In genomic region chr11:68539370-68539769, GRCh38 we compare ENCODE assay signal across 26 cellular contexts.
DNase-seq lines count a peak whose midpoint lies in the region; ATAC-seq and TF ChIP-seq lines count a peak whose summit lies in the region.
"Had no signal": no experiment of that assay in that cellular context is flagged by ENCODE, and none has a peak within 500 bp of the region (broad histone marks: within the 10 kb centered on the region; RNA-seq: fewer than 3 reads in every experiment).

No MANE protein-coding gene starts in this region.

- no peak overlapping the region for H3K4me3 Mint-ChIP-seq in activated naive CD4-positive, alpha-beta T cell treated with anti-CD3 and anti-CD28 coated beads, Interleukin-2, amount 10 ng/mL, durations not matched to agents 7 days and 5 days
- H3K4me3 Mint-ChIP-seq in endodermal cell, result no peak overlapping the region
- H3K4me3 Mint-ChIP-seq in stimulated activated naive CD8-positive, alpha-beta T cell treated with anti-CD3 and anti-CD28 coated beads, Interleukin-15, amount 100 ng/mL, for 72 hours, result no peak overlapping the region

- H3K27ac ChIP-seq in VCaP (peak overlapping the region; percentile 58), endodermal cell (ENCODE audit: low read depth, low read length) (no peak overlapping the region), coronary artery (no peak overlapping the region)
- H3K27ac ChIP-seq: BLaER1 treated with 17β-estradiol and CSF1 and Interleukin-3, amounts not matched to agents 10 nM and 100 nM; body of pancreas; foreskin keratinocyte; stomach; tibial artery had no signal

- H3K9ac ChIP-seq in endodermal cell (ENCODE audit: extremely low read depth, low read length, poor library complexity, severe bottlenecking), result no peak overlapping the region
- H3K9ac ChIP-seq: BLaER1 treated with 17β-estradiol and CSF1 and Interleukin-3, amounts not matched to agents 10 nM and 100 nM had no signal

- H3K27ac Mint-ChIP-seq in activated naive CD4-positive, alpha-beta T cell treated with anti-CD3 and anti-CD28 coated beads, Interleukin-2, amount 50 U/mL, for 72 hours, result peak overlapping the region; percentile 58 to 92
- H3K27ac Mint-ChIP-seq in activated naive CD4-positive, alpha-beta T cell treated with anti-CD3 and anti-CD28 coated beads, Interleukin-2, amount 10 ng/mL, durations not matched to agents 7 days and 5 days, result no peak overlapping the region
- H3K27ac Mint-ChIP-seq in endodermal cell, result peak overlapping the region; percentile 1
- H3K27ac Mint-ChIP-seq in stimulated activated naive CD8-positive, alpha-beta T cell treated with anti-CD3 and anti-CD28 coated beads, Interleukin-15, amount 100 ng/mL, for 72 hours, result peak overlapping the region in 1 of 2 donors; percentile 67

- H3K4me1 Mint-ChIP-seq in activated naive CD4-positive, alpha-beta T cell treated with anti-CD3 and anti-CD28 coated beads, Interleukin-2, amount 10 ng/mL, durations not matched to agents 7 days and 5 days, result peaks cover 36% of the 10 kb centered on the region
- H3K4me1 Mint-ChIP-seq in endodermal cell, result peaks cover 32% of the 10 kb centered on the region
- H3K4me1 Mint-ChIP-seq in stimulated activated naive CD8-positive, alpha-beta T cell treated with anti-CD3 and anti-CD28 coated beads, Interleukin-15, amount 100 ng/mL, for 72 hours, result peaks cover 60% of the 10 kb centered on the region

- no peaks in the 10 kb centered on the region for H3K27me3 Mint-ChIP-seq in activated naive CD4-positive, alpha-beta T cell treated with anti-CD3 and anti-CD28 coated beads, Interleukin-2, amount 10 ng/mL, durations not matched to agents 7 days and 5 days
- no peaks in the 10 kb centered on the region for H3K27me3 Mint-ChIP-seq in endodermal cell (ENCODE audit: insufficient read depth)
- no peaks in the 10 kb centered on the region for H3K27me3 Mint-ChIP-seq in stimulated activated naive CD8-positive, alpha-beta T cell treated with anti-CD3 and anti-CD28 coated beads, Interleukin-15, amount 100 ng/mL, for 72 hours

- H3K4me3 ChIP-seq in endodermal cell (ENCODE audit: low read length), result no peak overlapping the region
- no peak overlapping the region for H3K4me3 ChIP-seq in coronary artery
- H3K4me3 ChIP-seq: BLaER1 treated with 17β-estradiol and CSF1 and Interleukin-3, amounts not matched to agents 10 nM and 100 nM; body of pancreas; HAP-1; smooth muscle cell; stomach; tibial artery had no signal

- no peaks in the 10 kb centered on the region for H3K27me3 ChIP-seq in endodermal cell (ENCODE audit: control insufficient read depth, insufficient read depth, low read length, poor library complexity, severe bottlenecking)
- H3K27me3 ChIP-seq: BLaER1 treated with 17β-estradiol and CSF1 and Interleukin-3, amounts not matched to agents 10 nM and 100 nM; body of pancreas; foreskin keratinocyte; stomach; tibial artery had no signal

- H3K36me3 Mint-ChIP-seq in activated naive CD4-positive, alpha-beta T cell treated with anti-CD3 and anti-CD28 coated beads, Interleukin-2, amount 50 U/mL, for 72 hours, result peaks cover 28 to 67% of the 10 kb centered on the region in 2 donors
- H3K36me3 Mint-ChIP-seq in activated naive CD4-positive, alpha-beta T cell treated with anti-CD3 and anti-CD28 coated beads, Interleukin-2, amount 10 ng/mL, durations not matched to agents 7 days and 5 days, result peaks cover 71% of the 10 kb centered on the region
- peaks cover 61% of the 10 kb centered on the region for H3K36me3 Mint-ChIP-seq in endodermal cell (ENCODE audit: low read depth)

- ATAC-seq in activated naive CD4-positive, alpha-beta T cell treated with anti-CD3 and anti-CD28 coated beads, Interleukin-2, amount 50 U/mL, for 72 hours, result peak in 1 of 2 donors; percentile 55
- peak; percentile 67 for ATAC-seq in stimulated activated naive CD8-positive, alpha-beta T cell treated with anti-CD3 and anti-CD28 coated beads, Interleukin-15, amount 100 ng/mL, for 72 hours
- ATAC-seq: body of pancreas, esophagus mucosa, foreskin keratinocyte, left lobe of liver had no signal

- TF ChIP-seq CTCF in VCaP (conservative IDR thresholded peaks at IDR 0.05) (no peak), endodermal cell (conservative IDR thresholded peaks at IDR 0.05) (no peak), coronary artery (IDR thresholded peaks at IDR 0.05) (no peak)

- CTCF ChIA-PET in activated naive CD4-positive, alpha-beta T cell treated with anti-CD3 and anti-CD28 coated beads, Interleukin-2, amount 10 ng/mL, durations not matched to agents 7 days and 5 days (lab: Charles Lee), result no interaction called here

- no peaks in the 10 kb centered on the region for H3K9me3 Mint-ChIP-seq in activated naive CD4-positive, alpha-beta T cell treated with anti-CD3 and anti-CD28 coated beads, Interleukin-2, amount 50 U/mL, for 72 hours
- no peaks in the 10 kb centered on the region for H3K9me3 Mint-ChIP-seq in activated naive CD4-positive, alpha-beta T cell treated with anti-CD3 and anti-CD28 coated beads, Interleukin-2, amount 10 ng/mL, durations not matched to agents 7 days and 5 days
- H3K9me3 Mint-ChIP-seq in endodermal cell, result peaks cover 22% of the 10 kb centered on the region
- H3K9me3 Mint-ChIP-seq in stimulated activated naive CD8-positive, alpha-beta T cell treated with anti-CD3 and anti-CD28 coated beads, Interleukin-15, amount 100 ng/mL, for 72 hours, result no peaks in the 10 kb centered on the region

- DNase-seq in activated naive CD4-positive, alpha-beta T cell treated with anti-CD3 and anti-CD28 coated beads, Interleukin-2, amount 50 U/mL, for 72 hours (ENCODE audit: low spot score in 2 of 2), result no peak
- DNase-seq in activated naive CD4-positive, alpha-beta T cell treated with anti-CD3 and anti-CD28 coated beads, Interleukin-2, amount 10 ng/mL, durations not matched to agents 7 days and 5 days, result no peak
- DNase-seq in endodermal cell, result no peak
- no peak for DNase-seq in stimulated activated naive CD8-positive, alpha-beta T cell treated with anti-CD3 and anti-CD28 coated beads, Interleukin-15, amount 100 ng/mL, for 72 hours
- no peak for DNase-seq in NCI-H226
- DNase-seq in coronary artery (ENCODE audit: low spot score), result no peak
- no peak for DNase-seq in DMS 273 (lab: John Stamatoyannopoulos, UW; ENCODE audit: unreplicated experiment)
- DNase-seq: activated T-cell treated with anti-CD3 and anti-CD28 coated beads, Interleukin-2, amount 50 U/mL, for 48 hours; body of pancreas; effector memory CD4-positive, alpha-beta T cell; EL; foreskin keratinocyte; hippocampal formation; NCI-H1436 treated with DMSO at 0.1 percent for 48 hours; NCI-H510A treated with DMSO at 0.1 percent for 48 hours; retina; SIG-M5; stimulated activated CD4-positive, alpha-beta T cell treated with anti-CD3 and anti-CD28 coated beads, Interleukin-2, amount 100 ng/mL, for 48 hours; stomach; tibial artery had no signal

- 94 to 100% methylated on average over 4 of the region's 4 CpGs for WGBS in endodermal cell (ENCODE audit: insufficient coverage in 1 of 2, insufficient read length in 1 of 2), 2 experiments

- no peaks in the 10 kb centered on the region for H3K4me1 ChIP-seq in endodermal cell (ENCODE audit: control insufficient read depth, insufficient read depth, low read length)
- H3K4me1 ChIP-seq: foreskin keratinocyte, HAP-1 had no signal

- peaks cover 67% of the 10 kb centered on the region for H3K36me3 ChIP-seq in endodermal cell (ENCODE audit: control insufficient read depth, insufficient read depth, low read length)

- H3K9me3 ChIP-seq in endodermal cell (ENCODE audit: control insufficient read depth, low read length), result no peaks in the 10 kb centered on the region
- H3K9me3 ChIP-seq: BLaER1 treated with 17β-estradiol and CSF1 and Interleukin-3, amounts not matched to agents 10 nM and 100 nM; body of pancreas; HAP-1; stomach; tibial artery had no signal
